In the genomic region with DNA sequence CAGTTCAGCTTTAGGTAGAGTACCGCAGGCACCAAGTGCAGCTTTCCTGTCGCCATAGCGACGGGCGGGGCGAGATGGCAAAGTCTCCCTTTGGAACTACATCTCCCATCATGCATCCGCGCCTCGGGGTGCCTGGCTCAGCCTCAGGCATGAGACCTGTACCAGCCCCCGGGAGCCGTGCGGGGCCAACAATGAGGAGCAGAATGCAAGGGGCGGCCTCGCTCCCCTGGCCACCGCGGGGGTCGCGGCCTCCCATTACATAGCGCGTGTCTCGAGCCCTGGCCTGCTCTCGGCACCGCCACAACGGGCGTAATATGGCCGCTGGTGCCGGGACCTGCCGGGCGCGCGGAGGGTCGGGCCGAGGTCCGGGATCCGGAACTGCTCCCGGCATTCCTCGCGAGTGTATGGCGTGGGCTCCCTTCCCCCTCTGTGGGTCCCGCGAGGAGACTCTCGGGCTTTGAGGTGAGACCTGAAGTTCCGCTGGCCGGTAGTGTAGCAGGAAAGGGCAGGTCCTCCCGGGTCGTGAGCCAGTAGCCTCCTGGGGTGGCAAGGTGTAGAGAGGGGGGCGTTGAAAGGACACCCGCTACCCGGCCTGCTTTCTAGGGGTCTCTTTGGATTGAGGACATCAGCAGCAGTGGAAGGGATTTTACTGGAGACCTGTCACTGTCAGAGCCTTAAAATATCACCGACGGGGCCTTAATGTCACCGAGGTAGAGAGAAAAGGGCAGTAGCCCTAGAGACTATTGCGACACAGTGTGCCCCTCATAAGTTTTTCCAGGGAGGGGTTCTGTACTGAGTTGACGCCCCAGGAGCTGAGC, we compare ENCODE assay signal across 1 cellular context.
A peak's percentile ranks its signal among the peaks of the same experiment; 100 is the strongest.
TF ChIP-seq lines count a peak whose summit lies in the region.

THTPA (plus strand) TSS at position 390 of the 818 bp plus-strand sequence. CDS start 487 bp downstream, outside the sequence.

TF ChIP-seq in HepG2, 621 proteins besides CTCF, POLR2A, EP300 and RAD21 (continued from another document and continues in another):
- TF ChIP-seq, protein P1, sequence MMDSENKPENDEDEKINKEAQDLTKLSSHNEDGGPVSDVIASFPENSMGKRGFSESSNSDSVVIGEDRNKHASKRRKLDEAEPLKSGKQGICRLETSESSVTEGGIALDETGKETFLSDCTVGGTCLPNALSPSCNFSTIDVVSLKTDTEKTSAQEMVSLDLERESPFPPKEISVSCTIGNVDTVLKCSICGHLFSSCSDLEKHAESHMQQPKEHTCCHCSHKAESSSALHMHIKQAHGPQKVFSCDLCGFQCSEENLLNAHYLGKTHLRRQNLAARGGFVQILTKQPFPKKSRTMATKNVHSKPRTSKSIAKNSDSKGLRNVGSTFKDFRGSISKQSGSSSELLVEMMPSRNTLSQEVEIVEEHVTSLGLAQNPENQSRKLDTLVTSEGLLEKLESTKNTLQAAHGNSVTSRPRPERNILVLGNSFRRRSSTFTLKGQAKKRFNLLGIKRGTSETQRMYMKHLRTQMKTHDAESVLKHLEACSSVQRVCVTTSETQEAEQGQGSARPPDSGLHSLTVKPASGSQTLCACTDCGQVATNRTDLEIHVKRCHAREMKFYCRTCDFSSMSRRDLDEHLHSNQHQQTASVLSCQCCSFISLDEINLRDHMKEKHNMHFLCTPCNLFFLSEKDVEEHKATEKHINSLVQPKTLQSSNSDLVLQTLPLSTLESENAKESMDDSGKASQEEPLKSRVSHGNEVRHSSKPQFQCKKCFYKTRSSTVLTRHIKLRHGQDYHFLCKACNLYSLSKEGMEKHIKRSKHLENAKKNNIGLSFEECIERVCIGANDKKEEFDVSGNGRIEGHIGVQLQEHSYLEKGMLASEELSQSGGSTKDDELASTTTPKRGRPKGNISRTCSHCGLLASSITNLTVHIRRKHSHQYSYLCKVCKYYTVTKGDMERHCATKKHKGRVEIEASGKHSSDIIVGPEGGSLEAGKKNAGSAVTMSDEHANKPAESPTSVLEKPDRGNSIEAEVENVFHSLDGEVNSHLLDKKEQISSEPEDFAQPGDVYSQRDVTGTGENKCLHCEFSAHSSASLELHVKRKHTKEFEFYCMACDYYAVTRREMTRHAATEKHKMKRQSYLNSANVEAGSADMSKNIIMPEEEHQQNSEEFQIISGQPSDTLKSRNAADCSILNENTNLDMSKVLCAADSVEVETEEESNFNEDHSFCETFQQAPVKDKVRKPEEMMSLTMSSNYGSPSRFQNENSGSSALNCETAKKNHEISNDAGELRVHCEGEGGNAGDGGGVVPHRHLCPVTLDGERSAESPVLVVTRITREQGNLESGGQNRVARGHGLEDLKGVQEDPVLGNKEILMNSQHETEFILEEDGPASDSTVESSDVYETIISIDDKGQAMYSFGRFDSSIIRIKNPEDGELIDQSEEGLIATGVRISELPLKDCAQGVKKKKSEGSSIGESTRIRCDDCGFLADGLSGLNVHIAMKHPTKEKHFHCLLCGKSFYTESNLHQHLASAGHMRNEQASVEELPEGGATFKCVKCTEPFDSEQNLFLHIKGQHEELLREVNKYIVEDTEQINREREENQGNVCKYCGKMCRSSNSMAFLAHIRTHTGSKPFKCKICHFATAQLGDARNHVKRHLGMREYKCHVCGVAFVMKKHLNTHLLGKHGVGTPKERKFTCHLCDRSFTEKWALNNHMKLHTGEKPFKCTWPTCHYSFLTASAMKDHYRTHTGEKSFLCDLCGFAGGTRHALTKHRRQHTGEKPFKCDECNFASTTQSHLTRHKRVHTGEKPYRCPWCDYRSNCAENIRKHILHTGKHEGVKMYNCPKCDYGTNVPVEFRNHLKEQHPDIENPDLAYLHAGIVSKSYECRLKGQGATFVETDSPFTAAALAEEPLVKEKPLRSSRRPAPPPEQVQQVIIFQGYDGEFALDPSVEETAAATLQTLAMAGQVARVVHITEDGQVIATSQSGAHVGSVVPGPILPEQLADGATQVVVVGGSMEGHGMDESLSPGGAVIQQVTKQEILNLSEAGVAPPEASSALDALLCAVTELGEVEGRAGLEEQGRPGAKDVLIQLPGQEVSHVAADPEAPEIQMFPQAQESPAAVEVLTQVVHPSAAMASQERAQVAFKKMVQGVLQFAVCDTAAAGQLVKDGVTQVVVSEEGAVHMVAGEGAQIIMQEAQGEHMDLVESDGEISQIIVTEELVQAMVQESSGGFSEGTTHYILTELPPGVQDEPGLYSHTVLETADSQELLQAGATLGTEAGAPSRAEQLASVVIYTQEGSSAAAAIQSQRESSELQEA (CRISPR knock-in tag; IDR thresholded peaks at IDR 0.05; ENCODE audit: not compliant biosample characterization): peak; percentile 99
- TF ChIP-seq ZNF567 (CRISPR knock-in tag; IDR thresholded peaks at IDR 0.05; ENCODE audit: borderline replicate concordance) (peak; percentile 99), CHD4 (IDR thresholded peaks at IDR 0.05; ENCODE audit: borderline replicate concordance, low read length) (peak; percentile 54; the same call in 1 of the 2 replicates), ZBTB33 (CRISPR knock-in tag; IDR thresholded peaks at IDR 0.05) (peak; percentile 80), SRF (IDR thresholded peaks at IDR 0.05; ENCODE audit: low read depth, low read length) (no peak; the same call in 1 of the 2 replicates), HNRNPH1 (optimal IDR thresholded peaks at IDR 0.05; ENCODE audit: low read depth, low read length) (no peak), KAT7 (CRISPR knock-in tag; IDR thresholded peaks at IDR 0.05; ENCODE audit: borderline replicate concordance) (peak; percentile 98), ZNF33B (CRISPR knock-in tag; IDR thresholded peaks at IDR 0.05) (peak; percentile 99), RERE (CRISPR knock-in tag; IDR thresholded peaks at IDR 0.05; ENCODE audit: low read depth) (peak; percentile 42; the same call in 1 of the 2 replicates), SMAD3 (CRISPR knock-in tag; IDR thresholded peaks at IDR 0.05) (peak; percentile 96), MAFG (CRISPR knock-in tag; IDR thresholded peaks at IDR 0.05) (no peak), FIP1L1 (IDR thresholded peaks at IDR 0.05; ENCODE audit: borderline replicate concordance, insufficient read depth, low read depth, low read length) (peak; percentile 99), RFXAP (CRISPR knock-in tag; IDR thresholded peaks at IDR 0.05; ENCODE audit: borderline replicate concordance) (peak; percentile 96), ZNF382 (CRISPR knock-in tag; IDR thresholded peaks at IDR 0.05; ENCODE audit: borderline replicate concordance) (no peak), ZNF773 (CRISPR knock-in tag; IDR thresholded peaks at IDR 0.05; ENCODE audit: borderline replicate concordance) (peak; percentile 96; the same call in 1 of the 2 replicates), ZBTB43 (CRISPR knock-in tag; conservative IDR thresholded peaks at IDR 0.05) (peak; percentile 94), RCOR2 (CRISPR knock-in tag; IDR thresholded peaks at IDR 0.05) (peak; percentile 77), KLF11 (CRISPR knock-in tag; IDR thresholded peaks at IDR 0.05) (peak; percentile 94)
- TF ChIP-seq, protein P2, sequence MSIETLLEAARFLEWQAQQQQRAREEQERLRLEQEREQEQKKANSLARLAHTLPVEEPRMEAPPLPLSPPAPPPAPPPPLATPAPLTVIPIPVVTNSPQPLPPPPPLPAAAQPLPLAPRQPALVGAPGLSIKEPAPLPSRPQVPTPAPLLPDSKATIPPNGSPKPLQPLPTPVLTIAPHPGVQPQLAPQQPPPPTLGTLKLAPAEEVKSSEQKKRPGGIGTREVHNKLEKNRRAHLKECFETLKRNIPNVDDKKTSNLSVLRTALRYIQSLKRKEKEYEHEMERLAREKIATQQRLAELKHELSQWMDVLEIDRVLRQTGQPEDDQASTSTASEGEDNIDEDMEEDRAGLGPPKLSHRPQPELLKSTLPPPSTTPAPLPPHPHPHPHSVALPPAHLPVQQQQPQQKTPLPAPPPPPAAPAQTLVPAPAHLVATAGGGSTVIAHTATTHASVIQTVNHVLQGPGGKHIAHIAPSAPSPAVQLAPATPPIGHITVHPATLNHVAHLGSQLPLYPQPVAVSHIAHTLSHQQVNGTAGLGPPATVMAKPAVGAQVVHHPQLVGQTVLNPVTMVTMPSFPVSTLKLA (IDR thresholded peaks at IDR 0.05): peak; percentile 26; the same call in 1 of the 2 replicates
- TF ChIP-seq, protein P3, sequence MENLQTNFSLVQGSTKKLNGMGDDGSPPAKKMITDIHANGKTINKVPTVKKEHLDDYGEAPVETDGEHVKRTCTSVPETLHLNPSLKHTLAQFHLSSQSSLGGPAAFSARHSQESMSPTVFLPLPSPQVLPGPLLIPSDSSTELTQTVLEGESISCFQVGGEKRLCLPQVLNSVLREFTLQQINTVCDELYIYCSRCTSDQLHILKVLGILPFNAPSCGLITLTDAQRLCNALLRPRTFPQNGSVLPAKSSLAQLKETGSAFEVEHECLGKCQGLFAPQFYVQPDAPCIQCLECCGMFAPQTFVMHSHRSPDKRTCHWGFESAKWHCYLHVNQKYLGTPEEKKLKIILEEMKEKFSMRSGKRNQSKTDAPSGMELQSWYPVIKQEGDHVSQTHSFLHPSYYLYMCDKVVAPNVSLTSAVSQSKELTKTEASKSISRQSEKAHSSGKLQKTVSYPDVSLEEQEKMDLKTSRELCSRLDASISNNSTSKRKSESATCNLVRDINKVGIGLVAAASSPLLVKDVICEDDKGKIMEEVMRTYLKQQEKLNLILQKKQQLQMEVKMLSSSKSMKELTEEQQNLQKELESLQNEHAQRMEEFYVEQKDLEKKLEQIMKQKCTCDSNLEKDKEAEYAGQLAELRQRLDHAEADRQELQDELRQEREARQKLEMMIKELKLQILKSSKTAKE (CRISPR knock-in tag; IDR thresholded peaks at IDR 0.05; ENCODE audit: borderline replicate concordance): peak; percentile 85
- TF ChIP-seq, protein P4, sequence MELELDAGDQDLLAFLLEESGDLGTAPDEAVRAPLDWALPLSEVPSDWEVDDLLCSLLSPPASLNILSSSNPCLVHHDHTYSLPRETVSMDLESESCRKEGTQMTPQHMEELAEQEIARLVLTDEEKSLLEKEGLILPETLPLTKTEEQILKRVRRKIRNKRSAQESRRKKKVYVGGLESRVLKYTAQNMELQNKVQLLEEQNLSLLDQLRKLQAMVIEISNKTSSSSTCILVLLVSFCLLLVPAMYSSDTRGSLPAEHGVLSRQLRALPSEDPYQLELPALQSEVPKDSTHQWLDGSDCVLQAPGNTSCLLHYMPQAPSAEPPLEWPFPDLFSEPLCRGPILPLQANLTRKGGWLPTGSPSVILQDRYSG (CRISPR knock-in tag; IDR thresholded peaks at IDR 0.05): peak; percentile 82
